Comparison of ENCODE assay signal across 12 cellular contexts in the genomic region with DNA sequence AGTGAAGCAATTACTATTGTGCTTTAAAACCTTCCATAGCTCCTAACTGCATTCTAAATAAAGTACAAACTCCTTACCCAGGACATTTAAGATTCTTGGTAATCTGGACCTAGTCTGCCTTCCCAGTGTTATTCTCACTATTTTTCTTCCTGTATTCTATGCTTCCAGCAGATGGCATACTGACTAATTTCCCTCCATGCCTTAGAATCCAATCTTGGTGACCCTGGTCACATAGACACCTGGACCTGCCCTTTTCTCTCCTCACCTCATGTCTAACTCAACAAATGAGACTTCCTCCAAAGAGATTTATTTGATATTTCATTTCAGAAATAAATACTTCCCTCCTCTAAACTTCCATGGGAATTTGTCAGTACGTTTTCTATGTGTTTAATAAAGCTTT. TPM values are rescaled to one million over a fixed set of nuclear protein-coding genes. Genes with fewer than 3 reads are reported as not detected.
DNase-seq lines count a peak whose midpoint lies in the region; ATAC-seq and TF ChIP-seq lines count a peak whose summit lies in the region.
"Had no signal": no experiment of that assay in that cellular context is flagged by ENCODE, and none has a peak within 500 bp of the region (broad histone marks: within the 10 kb centered on the region; RNA-seq: fewer than 3 reads in every experiment).

No MANE protein-coding gene starts in this region.

- no peaks in the 10 kb centered on the region for H3K9me3 ChIP-seq in AG04450 (ENCODE audit: control insufficient read depth, insufficient read depth, low read length)
- no peaks in the 10 kb centered on the region for H3K9me3 ChIP-seq in adipocyte (ENCODE audit: control insufficient read depth, low read length)
- H3K9me3 ChIP-seq: transverse colon had no signal

- H3K4me3 Mint-ChIP-seq in activated T-helper 2 cell treated with anti-CD3 and anti-CD28 coated beads, Interferon-gamma antibody, Interleukin-2, Interleukin-4, amounts not matched to agents 10 μg/mL and 5 μg/mL and 100 μg/mL, durations not matched to agents 14 hours and 24 hours and 36 hours (ENCODE audit: low read depth) = no peak overlapping the region
- no peak overlapping the region for H3K4me3 Mint-ChIP-seq in T-helper 2 cell treated with Interferon-gamma antibody and Interleukin-4, amounts not matched to agents 5 μg/mL and 100 μg/mL, for 36 hours

- peaks cover 16% of the 10 kb centered on the region for H3K4me1 ChIP-seq in adipocyte (ENCODE audit: control insufficient read depth, insufficient read depth, low read length)

- H3K36me3 ChIP-seq in adipocyte (ENCODE audit: control insufficient read depth, insufficient read depth, low read length, severe bottlenecking) (no peaks in the 10 kb centered on the region), kidney epithelial cell (ENCODE audit: control insufficient read depth, insufficient read depth, low read length) (no peaks in the 10 kb centered on the region)
- H3K36me3 ChIP-seq: transverse colon had no signal

- peak; percentile 52 for TF ChIP-seq CTCF in AG04450 (IDR thresholded peaks at IDR 0.05; ENCODE audit: low read depth, low read length)
- TF ChIP-seq CTCF in kidney epithelial cell (IDR thresholded peaks at IDR 0.05; ENCODE audit: insufficient read depth, low read length, poor library complexity, severe bottlenecking) = peak; percentile 24

- H3K4me1 Mint-ChIP-seq in activated T-helper 2 cell treated with anti-CD3 and anti-CD28 coated beads, Interferon-gamma antibody, Interleukin-2, Interleukin-4, amounts not matched to agents 10 μg/mL and 5 μg/mL and 100 μg/mL, durations not matched to agents 14 hours and 24 hours and 36 hours (ENCODE audit: low read depth) = no peaks in the 10 kb centered on the region
- no peaks in the 10 kb centered on the region for H3K4me1 Mint-ChIP-seq in T-helper 2 cell treated with Interferon-gamma antibody and Interleukin-4, amounts not matched to agents 5 μg/mL and 100 μg/mL, for 36 hours (ENCODE audit: low read depth)

- peaks cover 2% of the 10 kb centered on the region for H3K27me3 ChIP-seq in AG04450 (ENCODE audit: control insufficient read depth, insufficient read depth, low read length)
- no peaks in the 10 kb centered on the region for H3K27me3 ChIP-seq in adipocyte (replicated peaks; ENCODE audit: control insufficient read depth, insufficient read depth, low read length)
- no peaks in the 10 kb centered on the region for H3K27me3 ChIP-seq in kidney epithelial cell (ENCODE audit: control insufficient read depth, insufficient read depth, low read length)
- H3K27me3 ChIP-seq: transverse colon had no signal

- no peak for ATAC-seq in HG03097 (IDR thresholded peaks at IDR 0.05; ENCODE audit: low FRiP score, unreplicated experiment)
- no peak for ATAC-seq in Right ventricle myocardium inferior
- ATAC-seq: activated naive CD4-positive, alpha-beta T cell treated with anti-CD3 and anti-CD28 coated beads, Interleukin-2, amount 50 U/mL, for 72 hours had no signal

- H3K27ac Mint-ChIP-seq in activated T-helper 2 cell treated with anti-CD3 and anti-CD28 coated beads, Interferon-gamma antibody, Interleukin-2, Interleukin-4, amounts not matched to agents 10 μg/mL and 5 μg/mL and 100 μg/mL, durations not matched to agents 14 hours and 24 hours and 36 hours = no peak overlapping the region
- H3K27ac Mint-ChIP-seq in T-helper 2 cell treated with Interferon-gamma antibody and Interleukin-4, amounts not matched to agents 5 μg/mL and 100 μg/mL, for 36 hours = no peak overlapping the region
- H3K27ac Mint-ChIP-seq: activated naive CD4-positive, alpha-beta T cell treated with anti-CD3 and anti-CD28 coated beads, Interleukin-2, amount 50 U/mL, for 72 hours had no signal

- POLR2A ChIA-PET in AG04450 (lab: Yijun Ruan, JAX) = no interaction called here

- H3K27ac ChIP-seq in AG04450 (ENCODE audit: low read depth, low read length) = no peak overlapping the region
- H3K27ac ChIP-seq: transverse colon had no signal

- H3K9me3 Mint-ChIP-seq in activated T-helper 2 cell treated with anti-CD3 and anti-CD28 coated beads, Interferon-gamma antibody, Interleukin-2, Interleukin-4, amounts not matched to agents 10 μg/mL and 5 μg/mL and 100 μg/mL, durations not matched to agents 14 hours and 24 hours and 36 hours = no peaks in the 10 kb centered on the region
- no peaks in the 10 kb centered on the region for H3K9me3 Mint-ChIP-seq in T-helper 2 cell treated with Interferon-gamma antibody and Interleukin-4, amounts not matched to agents 5 μg/mL and 100 μg/mL, for 36 hours
- H3K9me3 Mint-ChIP-seq: activated naive CD4-positive, alpha-beta T cell treated with anti-CD3 and anti-CD28 coated beads, Interleukin-2, amount 50 U/mL, for 72 hours had no signal

- H3K36me3 Mint-ChIP-seq in activated T-helper 2 cell treated with anti-CD3 and anti-CD28 coated beads, Interferon-gamma antibody, Interleukin-2, Interleukin-4, amounts not matched to agents 10 μg/mL and 5 μg/mL and 100 μg/mL, durations not matched to agents 14 hours and 24 hours and 36 hours (ENCODE audit: low read depth) = no peaks in the 10 kb centered on the region
- H3K36me3 Mint-ChIP-seq in T-helper 2 cell treated with Interferon-gamma antibody and Interleukin-4, amounts not matched to agents 5 μg/mL and 100 μg/mL, for 36 hours (ENCODE audit: low read depth) = no peaks in the 10 kb centered on the region
- H3K36me3 Mint-ChIP-seq: activated naive CD4-positive, alpha-beta T cell treated with anti-CD3 and anti-CD28 coated beads, Interleukin-2, amount 50 U/mL, for 72 hours had no signal

- CTCF ChIA-PET in AG04450 (lab: Charles Lee) = interaction anchor here (0.6 to 11.1 kb wide), 18 partner anchors 9 to 431 kb away, joined by 3 to 145 read pairs (median 4); a partner anchor contains a TSS

- no peak overlapping the region for H3K9ac ChIP-seq in adipocyte (ENCODE audit: low read length)

- intact Hi-C loops in activated T-helper 2 cell treated with anti-CD3 and anti-CD28 coated beads, Interferon-gamma antibody, Interleukin-2, Interleukin-4, amounts not matched to agents 10 μg/mL and 5 μg/mL and 100 μg/mL, durations not matched to agents 14 hours and 24 hours and 36 hours (cut with micrococcal nuclease) = no loop called here
- intact Hi-C loops in Right ventricle myocardium inferior (cut with DNase I) = no loop called here

- H3K4me3 ChIP-seq in AG04450 (ENCODE audit: low read depth, low read length) (no peak overlapping the region), adipocyte (ENCODE audit: low read length) (no peak overlapping the region), kidney epithelial cell (ENCODE audit: low read depth, low read length) (no peak overlapping the region)
- H3K4me3 ChIP-seq: transverse colon had no signal

- DNase-seq in AG04450 (ENCODE audit: low read depth, low spot score) (no peak), HCEC 1CT (peak; percentile 12), adipocyte (ENCODE audit: low read depth) (peak; percentile 50), kidney epithelial cell (ENCODE audit: low read depth) (no peak), Right ventricle myocardium inferior (ENCODE audit: missing footprints) (no peak)
- DNase-seq in activated T-helper 2 cell treated with anti-CD3 and anti-CD28 coated beads, Interferon-gamma antibody, Interleukin-2, Interleukin-4, amounts not matched to agents 10 μg/mL and 5 μg/mL and 100 μg/mL, durations not matched to agents 14 hours and 24 hours and 36 hours (ENCODE audit: low spot score) = no peak
- DNase-seq in T-helper 2 cell treated with Interferon-gamma antibody and Interleukin-4, amounts not matched to agents 5 μg/mL and 100 μg/mL, for 36 hours (ENCODE audit: low spot score) = no peak
- DNase-seq: foreskin melanocyte; stimulated activated CD4-positive, alpha-beta T cell treated with anti-CD3 and anti-CD28 coated beads, Interleukin-1b, Interleukin-23, amount 100 ng/mL, for 48 hours; transverse colon had no signal

- H3K27me3 Mint-ChIP-seq in activated T-helper 2 cell treated with anti-CD3 and anti-CD28 coated beads, Interferon-gamma antibody, Interleukin-2, Interleukin-4, amounts not matched to agents 10 μg/mL and 5 μg/mL and 100 μg/mL, durations not matched to agents 14 hours and 24 hours and 36 hours (ENCODE audit: low read depth) = no peaks in the 10 kb centered on the region
- peaks cover under 1% of the 10 kb centered on the region for H3K27me3 Mint-ChIP-seq in T-helper 2 cell treated with Interferon-gamma antibody and Interleukin-4, amounts not matched to agents 5 μg/mL and 100 μg/mL, for 36 hours (ENCODE audit: low read depth)

RNA-seq across cellular contexts. Expression of a gene that starts 25.8 kb away (rescaled TPM):
- polyA plus RNA-seq in AG04450 (2011; rRNA removed) = not detected in 2 replicates
- polyA minus RNA-seq in AG04450 (2011; rRNA and poly(A)+ RNA removed) = not detected in 2 replicates
- total RNA-seq in kidney epithelial cell (under 0.01 and 0.04 TPM in 2 replicates), Right ventricle myocardium inferior (0.08 TPM)
- total RNA-seq in activated T-helper 2 cell treated with anti-CD3 and anti-CD28 coated beads, Interferon-gamma antibody, Interleukin-2, Interleukin-4, amounts not matched to agents 10 μg/mL and 5 μg/mL and 100 μg/mL, durations not matched to agents 14 hours and 24 hours and 36 hours = not detected in 2 replicates
- total RNA-seq: activated naive CD4-positive, alpha-beta T cell treated with anti-CD3 and anti-CD28 coated beads, Interleukin-2, amount 50 U/mL, for 72 hours had no signal

Comparison
In these comparisons a context has a peak if more than half of its experiments do, and no peak if none do; other contexts are left out.
1. DNase-seq: peak in HCEC 1CT (single experiment) and adipocyte (single experiment); none in AG04450 (single experiment), kidney epithelial cell (single experiment), activated T-helper 2 cell treated with anti-CD3 and anti-CD28 coated beads, Interferon-gamma antibody, Interleukin-2, Interleukin-4, amounts not matched to agents 10 μg/mL and 5 μg/mL and 100 μg/mL, durations not matched to agents 14 hours and 24 hours and 36 hours (single experiment), T-helper 2 cell treated with Interferon-gamma antibody and Interleukin-4, amounts not matched to agents 5 μg/mL and 100 μg/mL, for 36 hours (single experiment) and Right ventricle myocardium inferior (single experiment).